In genomic region chr9:128127568-128127989, GRCh38 we compare ENCODE assay signal across 8 cellular contexts. TPM values are rescaled to one million over a fixed set of nuclear protein-coding genes. Genes with fewer than 3 reads are reported as not detected.
DNase-seq lines count a peak whose midpoint lies in the region; ATAC-seq, FAIRE-seq and TF ChIP-seq lines count a peak whose summit lies in the region.

Gene PTGES2, minus strand, starts transcription at chr9:128127729. Its CDS starts 12 bp downstream, at chr9:128127717.

- H3K4me1 ChIP-seq in Loucy (ENCODE audit: insufficient read depth, low read length, poor library complexity, severe bottlenecking) (peaks cover 22% of the 10 kb centered on the region), right atrium auricular region (peaks cover 0 to 31% of the 10 kb centered on the region in 2 donors), psoas muscle (peaks cover 31% of the 10 kb centered on the region), urinary bladder (ENCODE audit: insufficient read depth) (no peaks in the 10 kb centered on the region)

- DNase-seq in GM06990 (ENCODE audit: extremely low read depth, insufficient read length): peak; percentile 95
- DNase-seq in H54 (ENCODE audit: insufficient read length, low spot score): peak; percentile 93
- peak; percentile 59 for DNase-seq in amniotic stem cell (lab: John Stamatoyannopoulos, UW)
- peak; percentile 76 for DNase-seq in right atrium auricular region (ENCODE audit: low spot score)
- peak; percentile 93 to 94 for DNase-seq in psoas muscle

- peak within 1 kb of the TSS; percentile 95 for H3K27ac Mint-ChIP-seq in T-helper 1 cell treated with Interleukin-12 subunit alpha and Interleukin-12 subunit beta and Interleukin-4 antibody, amounts not matched to agents 30 μg/mL and 1 μg/mL, for 36 hours

- H3K36me3 Mint-ChIP-seq in T-helper 1 cell treated with Interleukin-12 subunit alpha and Interleukin-12 subunit beta and Interleukin-4 antibody, amounts not matched to agents 30 μg/mL and 1 μg/mL, for 36 hours (ENCODE audit: low read depth): no peaks in the 10 kb centered on the region

- H3K27me3 ChIP-seq in GM06990 (replicated peaks; ENCODE audit: control insufficient read depth, insufficient read depth, low read length) (no peaks in the 10 kb centered on the region; the same call in 1 of the 2 replicates), Loucy (ENCODE audit: insufficient read depth, low read length, poor library complexity, severe bottlenecking) (no peaks in the 10 kb centered on the region), right atrium auricular region (no peaks in the 10 kb centered on the region), psoas muscle (ENCODE audit: insufficient read depth in 3 of 3, low read length in 2 of 3) (no peaks in the 10 kb centered on the region)

- peak within 1 kb of the TSS; percentile 78 for H3K9ac ChIP-seq in Loucy (ENCODE audit: low read depth, low read length, poor library complexity, severe bottlenecking)

- peak within 1 kb of the TSS; percentile 99 for H2AFZ ChIP-seq in Loucy (ENCODE audit: low read length)

- H3K4me2 ChIP-seq in Loucy (ENCODE audit: low read depth, low read length, poor library complexity, severe bottlenecking): peak within 1 kb of the TSS; percentile 92

- peak; percentile 83 to 88 (median 84) for ATAC-seq in psoas muscle

- FAIRE-seq in H54 (lab: Jason Lieb, UNC): no peak

- peak; percentile 48 for TF ChIP-seq POLR2A in H54 (IDR thresholded peaks at IDR 0.05; ENCODE audit: low read depth, low read length)

- H3F3A ChIP-seq in Loucy (ENCODE audit: low read depth): no peaks in the 10 kb centered on the region

- peaks cover 10% of the 10 kb centered on the region for H4K20me1 ChIP-seq in Loucy (ENCODE audit: insufficient read depth, low read length, poor library complexity, severe bottlenecking)

- H3K79me2 ChIP-seq in Loucy (ENCODE audit: insufficient read depth, low read length): peaks cover 32% of the 10 kb centered on the region

- intact Hi-C loops in psoas muscle (cut with DNase I): no loop called here

- H3K4me1 Mint-ChIP-seq in T-helper 1 cell treated with Interleukin-12 subunit alpha and Interleukin-12 subunit beta and Interleukin-4 antibody, amounts not matched to agents 30 μg/mL and 1 μg/mL, for 36 hours (ENCODE audit: low read depth): peaks cover 27% of the 10 kb centered on the region

- H3K9me2 ChIP-seq in Loucy (replicated peaks; ENCODE audit: low read depth, low read length): no peaks in the 10 kb centered on the region

- WGBS in psoas muscle, 3 donors: 0 to 1% (median 0%) methylated on average over 41 to 56 of the region's 56 CpGs
- WGBS in urinary bladder: under 1% methylated on average over 56 of the region's 56 CpGs

- H3K4me3 ChIP-seq in GM06990 (replicated peaks; ENCODE audit: low read depth, low read length): peak within 1 kb of the TSS; percentile 91
- peak within 1 kb of the TSS; percentile 83 for H3K4me3 ChIP-seq in Loucy (ENCODE audit: low read length, poor library complexity, severe bottlenecking)
- peak within 1 kb of the TSS; percentile 85 to 90 for H3K4me3 ChIP-seq in right atrium auricular region
- H3K4me3 ChIP-seq in psoas muscle: peak within 1 kb of the TSS; percentile 98
- peak within 1 kb of the TSS; percentile 97 for H3K4me3 ChIP-seq in urinary bladder (ENCODE audit: low read depth, low read length)

- H3K9me3 ChIP-seq in Loucy (ENCODE audit: insufficient read depth, low read depth, low read length) (no peaks in the 10 kb centered on the region), right atrium auricular region (no peaks in the 10 kb centered on the region), psoas muscle (no peaks in the 10 kb centered on the region)

- peak within 1 kb of the TSS; percentile 93 to 100 for H3K27ac ChIP-seq in right atrium auricular region
- H3K27ac ChIP-seq in psoas muscle: peak within 1 kb of the TSS; percentile 95
- peak within 1 kb of the TSS; percentile 88 for H3K27ac ChIP-seq in urinary bladder (ENCODE audit: low read depth)

- TF ChIP-seq CTCF in GM06990 (IDR thresholded peaks at IDR 0.05; ENCODE audit: insufficient read depth, low read length, poor library complexity, severe bottlenecking) (no peak), Loucy (conservative IDR thresholded peaks at IDR 0.05; ENCODE audit: low read length) (no peak), right atrium auricular region (IDR thresholded peaks at IDR 0.05) (no peak), psoas muscle (IDR thresholded peaks at IDR 0.05) (no peak)

- H3K36me3 ChIP-seq in GM06990 (ENCODE audit: control insufficient read depth, insufficient read depth, low read length): peaks cover 7% of the 10 kb centered on the region
- H3K36me3 ChIP-seq in Loucy (ENCODE audit: insufficient read depth, low read length): peaks cover 3% of the 10 kb centered on the region; the same call in 1 of the 2 replicates
- peaks cover 22% of the 10 kb centered on the region for H3K36me3 ChIP-seq in right atrium auricular region
- peaks cover 0 to 32% of the 10 kb centered on the region in 2 donors for H3K36me3 ChIP-seq in psoas muscle (ENCODE audit: insufficient read depth in 1 of 2, low read depth in 1 of 2)
- H3K36me3 ChIP-seq in urinary bladder (ENCODE audit: insufficient read depth): no peaks in the 10 kb centered on the region

- H3K9me3 Mint-ChIP-seq in T-helper 1 cell treated with Interleukin-12 subunit alpha and Interleukin-12 subunit beta and Interleukin-4 antibody, amounts not matched to agents 30 μg/mL and 1 μg/mL, for 36 hours: no peaks in the 10 kb centered on the region

- peak within 1 kb of the TSS; percentile 89 for H3K4me3 Mint-ChIP-seq in T-helper 1 cell treated with Interleukin-12 subunit alpha and Interleukin-12 subunit beta and Interleukin-4 antibody, amounts not matched to agents 30 μg/mL and 1 μg/mL, for 36 hours

- H3K27me3 Mint-ChIP-seq in T-helper 1 cell treated with Interleukin-12 subunit alpha and Interleukin-12 subunit beta and Interleukin-4 antibody, amounts not matched to agents 30 μg/mL and 1 μg/mL, for 36 hours (ENCODE audit: low read depth): peaks cover 1% of the 10 kb centered on the region

RNA-seq across cellular contexts. Expression of gene PTGES2, which starts in this region (rescaled TPM):
- total RNA-seq in right atrium auricular region: 100 to 1,000 TPM; 114 to 118 TPM
- 100 to 1,000 TPM; 102 to 150 (median 116) TPM for total RNA-seq in psoas muscle
- polyA plus RNA-seq in psoas muscle: 100 to 1,000 TPM in 2 of 3 donors, 10 to 100 TPM in 1; 61.2 to 134 (median 119) TPM
- 21.1 TPM for total RNA-seq in urinary bladder
- 59.6 TPM for polyA plus RNA-seq in urinary bladder

Comparison
In these comparisons a context has a peak if more than half of its experiments do, and no peak if none do; other contexts are left out.
1. Peak in every context shown above with its lines: DNase-seq, ATAC-seq, H3K4me3 ChIP-seq and H3K27ac ChIP-seq.